Comparison of ENCODE assay signal across 1 cellular context in the genomic region with DNA sequence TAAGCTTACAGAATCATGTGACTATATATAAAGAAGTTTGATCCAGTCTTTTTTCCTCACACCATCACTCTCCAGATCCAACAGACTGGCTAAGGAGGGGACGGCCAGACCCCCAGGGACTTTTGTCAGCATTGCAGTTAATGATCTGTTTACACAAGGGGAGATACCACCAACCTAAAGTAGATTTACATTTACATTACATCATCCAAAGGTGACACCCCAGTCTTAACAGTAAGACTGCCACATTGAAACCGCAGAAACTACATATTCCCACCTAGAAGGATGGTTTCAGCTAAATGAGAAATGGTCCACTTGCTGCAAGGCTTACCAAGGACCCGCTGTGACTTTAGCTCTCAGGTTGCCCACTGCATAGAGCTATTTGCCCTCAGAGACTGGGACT.
TF ChIP-seq lines count a peak whose summit lies in the region.

No MANE protein-coding gene starts in this region.

TF ChIP-seq in GM23338, 12 proteins besides CTCF, POLR2A, EP300 and RAD21 (continued from another document):
- TF ChIP-seq, protein P1, sequence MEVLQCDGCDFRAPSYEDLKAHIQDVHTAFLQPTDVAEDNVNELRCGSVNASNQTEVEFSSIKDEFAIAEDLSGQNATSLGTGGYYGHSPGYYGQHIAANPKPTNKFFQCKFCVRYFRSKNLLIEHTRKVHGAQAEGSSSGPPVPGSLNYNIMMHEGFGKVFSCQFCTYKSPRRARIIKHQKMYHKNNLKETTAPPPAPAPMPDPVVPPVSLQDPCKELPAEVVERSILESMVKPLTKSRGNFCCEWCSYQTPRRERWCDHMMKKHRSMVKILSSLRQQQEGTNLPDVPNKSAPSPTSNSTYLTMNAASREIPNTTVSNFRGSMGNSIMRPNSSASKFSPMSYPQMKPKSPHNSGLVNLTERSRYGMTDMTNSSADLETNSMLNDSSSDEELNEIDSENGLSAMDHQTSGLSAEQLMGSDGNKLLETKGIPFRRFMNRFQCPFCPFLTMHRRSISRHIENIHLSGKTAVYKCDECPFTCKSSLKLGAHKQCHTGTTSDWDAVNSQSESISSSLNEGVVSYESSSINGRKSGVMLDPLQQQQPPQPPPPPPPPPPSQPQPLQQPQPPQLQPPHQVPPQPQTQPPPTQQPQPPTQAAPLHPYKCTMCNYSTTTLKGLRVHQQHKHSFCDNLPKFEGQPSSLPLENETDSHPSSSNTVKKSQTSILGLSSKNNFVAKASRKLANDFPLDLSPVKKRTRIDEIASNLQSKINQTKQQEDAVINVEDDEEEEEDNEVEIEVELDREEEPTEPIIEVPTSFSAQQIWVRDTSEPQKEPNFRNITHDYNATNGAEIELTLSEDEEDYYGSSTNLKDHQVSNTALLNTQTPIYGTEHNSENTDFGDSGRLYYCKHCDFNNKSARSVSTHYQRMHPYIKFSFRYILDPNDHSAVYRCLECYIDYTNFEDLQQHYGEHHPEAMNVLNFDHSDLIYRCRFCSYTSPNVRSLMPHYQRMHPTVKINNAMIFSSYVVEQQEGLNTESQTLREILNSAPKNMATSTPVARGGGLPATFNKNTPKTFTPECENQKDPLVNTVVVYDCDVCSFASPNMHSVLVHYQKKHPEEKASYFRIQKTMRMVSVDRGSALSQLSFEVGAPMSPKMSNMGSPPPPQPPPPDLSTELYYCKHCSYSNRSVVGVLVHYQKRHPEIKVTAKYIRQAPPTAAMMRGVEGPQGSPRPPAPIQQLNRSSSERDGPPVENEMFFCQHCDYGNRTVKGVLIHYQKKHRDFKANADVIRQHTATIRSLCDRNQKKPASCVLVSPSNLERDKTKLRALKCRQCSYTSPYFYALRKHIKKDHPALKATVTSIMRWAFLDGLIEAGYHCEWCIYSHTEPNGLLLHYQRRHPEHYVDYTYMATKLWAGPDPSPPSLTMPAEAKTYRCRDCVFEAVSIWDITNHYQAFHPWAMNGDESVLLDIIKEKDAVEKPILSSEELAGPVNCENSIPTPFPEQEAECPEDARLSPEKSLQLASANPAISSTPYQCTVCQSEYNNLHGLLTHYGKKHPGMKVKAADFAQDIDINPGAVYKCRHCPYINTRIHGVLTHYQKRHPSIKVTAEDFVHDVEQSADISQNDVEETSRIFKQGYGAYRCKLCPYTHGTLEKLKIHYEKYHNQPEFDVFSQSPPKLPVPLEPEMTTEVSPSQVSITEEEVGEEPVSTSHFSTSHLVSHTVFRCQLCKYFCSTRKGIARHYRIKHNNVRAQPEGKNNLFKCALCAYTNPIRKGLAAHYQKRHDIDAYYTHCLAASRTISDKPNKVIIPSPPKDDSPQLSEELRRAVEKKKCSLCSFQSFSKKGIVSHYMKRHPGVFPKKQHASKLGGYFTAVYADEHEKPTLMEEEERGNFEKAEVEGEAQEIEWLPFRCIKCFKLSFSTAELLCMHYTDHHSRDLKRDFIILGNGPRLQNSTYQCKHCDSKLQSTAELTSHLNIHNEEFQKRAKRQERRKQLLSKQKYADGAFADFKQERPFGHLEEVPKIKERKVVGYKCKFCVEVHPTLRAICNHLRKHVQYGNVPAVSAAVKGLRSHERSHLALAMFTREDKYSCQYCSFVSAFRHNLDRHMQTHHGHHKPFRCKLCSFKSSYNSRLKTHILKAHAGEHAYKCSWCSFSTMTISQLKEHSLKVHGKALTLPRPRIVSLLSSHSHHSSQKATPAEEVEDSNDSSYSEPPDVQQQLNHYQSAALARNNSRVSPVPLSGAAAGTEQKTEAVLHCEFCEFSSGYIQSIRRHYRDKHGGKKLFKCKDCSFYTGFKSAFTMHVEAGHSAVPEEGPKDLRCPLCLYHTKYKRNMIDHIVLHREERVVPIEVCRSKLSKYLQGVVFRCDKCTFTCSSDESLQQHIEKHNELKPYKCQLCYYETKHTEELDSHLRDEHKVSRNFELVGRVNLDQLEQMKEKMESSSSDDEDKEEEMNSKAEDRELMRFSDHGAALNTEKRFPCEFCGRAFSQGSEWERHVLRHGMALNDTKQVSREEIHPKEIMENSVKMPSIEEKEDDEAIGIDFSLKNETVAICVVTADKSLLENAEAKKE (CRISPR knock-in tag; IDR thresholded peaks at IDR 0.05), result no peak
- TF ChIP-seq STAT1 (IDR thresholded peaks at IDR 0.05; ENCODE audit: unreplicated experiment) (no peak), NANOG (IDR thresholded peaks at IDR 0.05; ENCODE audit: borderline replicate concordance) (no peak), ZNF114 (CRISPR knock-in tag; IDR thresholded peaks at IDR 0.05) (no peak), ZNF331 (CRISPR knock-in tag; IDR thresholded peaks at IDR 0.05; ENCODE audit: low read depth) (no peak), JUNB (IDR thresholded peaks at IDR 0.05; ENCODE audit: unreplicated experiment) (no peak), POLR2AphosphoS5 (IDR thresholded peaks at IDR 0.05; ENCODE audit: low read depth) (no peak), CREB1 (CRISPR knock-in tag; IDR thresholded peaks at IDR 0.05; ENCODE audit: low read depth) (no peak)
- TF ChIP-seq, protein P2, sequence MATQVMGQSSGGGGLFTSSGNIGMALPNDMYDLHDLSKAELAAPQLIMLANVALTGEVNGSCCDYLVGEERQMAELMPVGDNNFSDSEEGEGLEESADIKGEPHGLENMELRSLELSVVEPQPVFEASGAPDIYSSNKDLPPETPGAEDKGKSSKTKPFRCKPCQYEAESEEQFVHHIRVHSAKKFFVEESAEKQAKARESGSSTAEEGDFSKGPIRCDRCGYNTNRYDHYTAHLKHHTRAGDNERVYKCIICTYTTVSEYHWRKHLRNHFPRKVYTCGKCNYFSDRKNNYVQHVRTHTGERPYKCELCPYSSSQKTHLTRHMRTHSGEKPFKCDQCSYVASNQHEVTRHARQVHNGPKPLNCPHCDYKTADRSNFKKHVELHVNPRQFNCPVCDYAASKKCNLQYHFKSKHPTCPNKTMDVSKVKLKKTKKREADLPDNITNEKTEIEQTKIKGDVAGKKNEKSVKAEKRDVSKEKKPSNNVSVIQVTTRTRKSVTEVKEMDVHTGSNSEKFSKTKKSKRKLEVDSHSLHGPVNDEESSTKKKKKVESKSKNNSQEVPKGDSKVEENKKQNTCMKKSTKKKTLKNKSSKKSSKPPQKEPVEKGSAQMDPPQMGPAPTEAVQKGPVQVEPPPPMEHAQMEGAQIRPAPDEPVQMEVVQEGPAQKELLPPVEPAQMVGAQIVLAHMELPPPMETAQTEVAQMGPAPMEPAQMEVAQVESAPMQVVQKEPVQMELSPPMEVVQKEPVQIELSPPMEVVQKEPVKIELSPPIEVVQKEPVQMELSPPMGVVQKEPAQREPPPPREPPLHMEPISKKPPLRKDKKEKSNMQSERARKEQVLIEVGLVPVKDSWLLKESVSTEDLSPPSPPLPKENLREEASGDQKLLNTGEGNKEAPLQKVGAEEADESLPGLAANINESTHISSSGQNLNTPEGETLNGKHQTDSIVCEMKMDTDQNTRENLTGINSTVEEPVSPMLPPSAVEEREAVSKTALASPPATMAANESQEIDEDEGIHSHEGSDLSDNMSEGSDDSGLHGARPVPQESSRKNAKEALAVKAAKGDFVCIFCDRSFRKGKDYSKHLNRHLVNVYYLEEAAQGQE (IDR thresholded peaks at IDR 0.05; ENCODE audit: unreplicated experiment), result no peak
- TF ChIP-seq, protein P3, sequence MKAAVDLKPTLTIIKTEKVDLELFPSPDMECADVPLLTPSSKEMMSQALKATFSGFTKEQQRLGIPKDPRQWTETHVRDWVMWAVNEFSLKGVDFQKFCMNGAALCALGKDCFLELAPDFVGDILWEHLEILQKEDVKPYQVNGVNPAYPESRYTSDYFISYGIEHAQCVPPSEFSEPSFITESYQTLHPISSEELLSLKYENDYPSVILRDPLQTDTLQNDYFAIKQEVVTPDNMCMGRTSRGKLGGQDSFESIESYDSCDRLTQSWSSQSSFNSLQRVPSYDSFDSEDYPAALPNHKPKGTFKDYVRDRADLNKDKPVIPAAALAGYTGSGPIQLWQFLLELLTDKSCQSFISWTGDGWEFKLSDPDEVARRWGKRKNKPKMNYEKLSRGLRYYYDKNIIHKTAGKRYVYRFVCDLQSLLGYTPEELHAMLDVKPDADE (IDR thresholded peaks at IDR 0.05), result no peak
TF ChIP-seq in GM23338: peak in this region for 0.
